19 cellular contexts compared by ENCODE assay signal in the genomic region with DNA sequence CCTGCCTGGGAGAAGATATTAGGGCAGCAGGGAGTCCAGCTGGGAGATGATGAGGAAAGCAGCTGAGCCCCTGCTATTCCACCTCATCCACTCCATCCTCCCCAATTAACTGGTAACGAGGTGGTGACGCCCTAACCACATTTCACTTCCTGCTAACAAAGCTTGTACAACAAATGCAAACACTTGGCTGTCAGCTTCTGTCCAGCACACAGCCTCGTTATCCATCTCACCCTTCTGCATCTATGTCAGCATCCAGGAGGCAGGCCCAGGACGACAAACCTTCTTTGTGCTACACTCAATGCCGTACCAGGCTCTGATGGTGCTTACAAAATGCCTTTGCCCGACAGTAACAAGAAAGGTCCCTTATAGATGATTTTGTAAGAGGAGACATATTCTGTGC.
DNase-seq lines count a peak whose midpoint lies in the region; ATAC-seq, FAIRE-seq and TF ChIP-seq lines count a peak whose summit lies in the region.
"Had no signal": no experiment of that assay in that cellular context is flagged by ENCODE, and none has a peak within 500 bp of the region (broad histone marks: within the 10 kb centered on the region; RNA-seq: fewer than 3 reads in every experiment).

No MANE protein-coding gene starts in this region.

- H3K4me3 ChIP-seq in dorsolateral prefrontal cortex (peak overlapping the region in 23 of 59 donors; percentile 1 to 35 (median 14)), HAP-1 (no peak overlapping the region), HepG2 (replicated peaks in 1 of 3; ENCODE audit: insufficient read depth in 1 of 3, low read depth in 2 of 3, low read length in 3 of 3) (no peak overlapping the region)
- H3K4me3 ChIP-seq: lung, skin epidermis had no signal

- intact Hi-C loops in dorsolateral prefrontal cortex (cut with DNase I) (no loop called here), HepG2 (cut with micrococcal nuclease; ENCODE audit: unreplicated experiment) (no loop called here)

- peak in 4 of 56 donors; percentile 8 to 26 (median 14) for TF ChIP-seq CTCF in dorsolateral prefrontal cortex (IDR thresholded peaks at IDR 0.05 in 54 of 56, conservative IDR thresholded peaks at IDR 0.05 in 2 of 56; ENCODE audit: low read depth in 1 of 56, partially characterized antibody in 56 of 56)
- TF ChIP-seq CTCF in HepG2 (CRISPR knock-in tag; IDR thresholded peaks at IDR 0.05), result no peak

- no peak overlapping the region for H2AFZ ChIP-seq in HepG2 (ENCODE audit: low read length)

- H3K36me3 ChIP-seq in HAP-1 (replicated peaks) (no peaks in the 10 kb centered on the region), HepG2 (replicated peaks in 1 of 2; ENCODE audit: control insufficient read depth in 1 of 2, insufficient read depth in 2 of 2, low read length in 2 of 2) (no peaks in the 10 kb centered on the region)

- no TSS peak for BruUV-seq in HepG2 (replicated peaks; lab: Mats Ljungman, UMichigan)

- H3K27ac ChIP-seq in dorsolateral prefrontal cortex (peak overlapping the region; percentile 76 to 99 (median 96)), HepG2 (ENCODE audit: extremely low read length, insufficient read depth, low read length) (no peak overlapping the region)
- H3K27ac ChIP-seq: skin epidermis had no signal

- no peaks in the 10 kb centered on the region for H3K79me2 ChIP-seq in HepG2 (ENCODE audit: insufficient read depth, low read length)

- POLR2A ChIA-PET in HepG2 (lab: Yijun Ruan, JAX), result no interaction called here

- TF ChIP-seq POLR2A in HepG2 (IDR thresholded peaks at IDR 0.05; ENCODE audit: insufficient read depth in 1 of 2, low read depth in 2 of 2, low read length in 2 of 2), result no peak

- CTCF ChIA-PET in HepG2 (lab: Yijun Ruan, JAX; ENCODE audit: low intra/inter-chr PET ratio, low total read pairs), result no interaction called here

- H3K9ac ChIP-seq in HepG2 (ENCODE audit: insufficient read depth, low read depth, low read length), result no peak overlapping the region

- H3K27me3 ChIP-seq in dorsolateral prefrontal cortex (no peaks in the 10 kb centered on the region), HAP-1 (ENCODE audit: low read depth) (peaks cover 11% of the 10 kb centered on the region; the same call in 1 of the 2 replicates), HepG2 (ENCODE audit: control insufficient read depth in 1 of 2, insufficient read depth in 2 of 2, low read length in 2 of 2) (peaks cover 0 to 11% of the 10 kb centered on the region in 2 experiments; a peak in 3 of 5 replicates)

- no peak for FAIRE-seq in HepG2 (lab: Jason Lieb, UNC)
- FAIRE-seq: bronchial epithelial cell had no signal

- H3K4me1 ChIP-seq in HAP-1, result no peaks in the 10 kb centered on the region
- no peaks in the 10 kb centered on the region for H3K4me1 ChIP-seq in HepG2 (ENCODE audit: insufficient read depth, low read length)

- H3K9me3 ChIP-seq in HAP-1 (no peaks in the 10 kb centered on the region), HepG2 (ENCODE audit: low read length) (no peaks in the 10 kb centered on the region)

- H4K20me1 ChIP-seq in HepG2 (ENCODE audit: insufficient read depth, low read length), result no peaks in the 10 kb centered on the region

- TF ChIP-seq RAD21 in HepG2 (CRISPR knock-in tag; IDR thresholded peaks at IDR 0.05), result no peak

- no peak for ATAC-seq in activated CD4-positive, CD25-positive, alpha-beta regulatory T cell treated with anti-CD3 and anti-CD28 coated beads, Interleukin-2, amount 50 U/mL, for 24 hours
- ATAC-seq in HepG2, result no peak
- ATAC-seq: effector memory CD8-positive, alpha-beta T cell; SK-N-SH treated with all-trans-retinoic acid at 6 μM for 48 hours had no signal

- no peak for TF ChIP-seq EP300 in HepG2 (IDR thresholded peaks at IDR 0.05; ENCODE audit: low read depth in 2 of 2, low read length in 2 of 2)
- no peak for TF ChIP-seq EP300 in HepG2 (CRISPR knock-in tag; IDR thresholded peaks at IDR 0.05; ENCODE audit: borderline replicate concordance)

- H3K4me2 ChIP-seq in HepG2 (ENCODE audit: low read depth, low read length), result no peak overlapping the region

- DNase-seq in NCI-H524 (lab: John Stamatoyannopoulos, UW), result peak; percentile 27 to 33
- DNase-seq in NCI-H524 treated with DMSO at 0.1 percent for 48 hours (lab: John Stamatoyannopoulos, UW), result no peak
- peak; percentile 65 for DNase-seq in NCI-H345 (lab: John Stamatoyannopoulos, UW)
- peak; percentile 22 to 88 (median 73) for DNase-seq in dorsolateral prefrontal cortex
- peak; percentile 73 for DNase-seq in retina
- DNase-seq in HAP-1 (ENCODE audit: low spot score in 2 of 2), result no peak
- no peak for DNase-seq in HepG2 (ENCODE audit: low spot score)
- DNase-seq: activated naive CD4-positive, alpha-beta T cell treated with Interleukin-2 at 50 U/mL for 16 hours; Calu3; effector memory CD8-positive, alpha-beta T cell; KBM-7; NCI-H187; OCI-M1; stimulated activated naive CD4-positive, alpha-beta T cell treated with Interleukin-2 at 50 U/mL for 16 hours had no signal

- 1% methylated on average over 6 of the region's 6 CpGs for WGBS in HepG2 (ENCODE audit: low lambda C conversion rate)

- in situ Hi-C loops in HAP-1 (cut with MboI; ENCODE audit: low sequenced_read_pairs) (no loop called here), HepG2 (cut with HindIII; ENCODE audit: extremely low pct_ligation_motif_present, low pct_unique_long_range_greater_than_20kb) (no loop called here)

TF ChIP-seq in HepG2, 621 proteins besides CTCF, POLR2A, EP300 and RAD21 (continues in another document):
- no peak for TF ChIP-seq PAWR (CRISPR knock-in tag; IDR thresholded peaks at IDR 0.05; ENCODE audit: borderline replicate concordance)
- no peak for TF ChIP-seq ZNF569 (CRISPR knock-in tag; IDR thresholded peaks at IDR 0.05; ENCODE audit: borderline replicate concordance)
- TF ChIP-seq REL (CRISPR knock-in tag; conservative IDR thresholded peaks at IDR 0.05), result no peak
- TF ChIP-seq ZNF670 (CRISPR knock-in tag; IDR thresholded peaks at IDR 0.05; ENCODE audit: borderline replicate concordance), result no peak
- TF ChIP-seq, protein P1, sequence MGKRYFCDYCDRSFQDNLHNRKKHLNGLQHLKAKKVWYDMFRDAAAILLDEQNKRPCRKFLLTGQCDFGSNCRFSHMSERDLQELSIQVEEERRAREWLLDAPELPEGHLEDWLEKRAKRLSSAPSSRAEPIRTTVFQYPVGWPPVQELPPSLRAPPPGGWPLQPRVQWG (CRISPR knock-in tag; IDR thresholded peaks at IDR 0.05; ENCODE audit: borderline replicate concordance, low read depth), result no peak
- no peak for TF ChIP-seq SMARCE1 (IDR thresholded peaks at IDR 0.05; ENCODE audit: borderline replicate concordance)
- TF ChIP-seq ZNF766 (CRISPR knock-in tag; IDR thresholded peaks at IDR 0.05; ENCODE audit: borderline replicate concordance), result no peak
- TF ChIP-seq SMC3 (IDR thresholded peaks at IDR 0.05; ENCODE audit: low read length), result no peak
- TF ChIP-seq GFI1 (CRISPR knock-in tag; IDR thresholded peaks at IDR 0.05; ENCODE audit: borderline replicate concordance), result no peak
- no peak for TF ChIP-seq YEATS4 (CRISPR knock-in tag; IDR thresholded peaks at IDR 0.05; ENCODE audit: borderline replicate concordance)
- no peak for TF ChIP-seq ZFX (CRISPR knock-in tag; IDR thresholded peaks at IDR 0.05; ENCODE audit: low read depth)
- no peak for TF ChIP-seq RBFOX2 (IDR thresholded peaks at IDR 0.05; ENCODE audit: low read depth, low read length)
- TF ChIP-seq, protein P2, sequence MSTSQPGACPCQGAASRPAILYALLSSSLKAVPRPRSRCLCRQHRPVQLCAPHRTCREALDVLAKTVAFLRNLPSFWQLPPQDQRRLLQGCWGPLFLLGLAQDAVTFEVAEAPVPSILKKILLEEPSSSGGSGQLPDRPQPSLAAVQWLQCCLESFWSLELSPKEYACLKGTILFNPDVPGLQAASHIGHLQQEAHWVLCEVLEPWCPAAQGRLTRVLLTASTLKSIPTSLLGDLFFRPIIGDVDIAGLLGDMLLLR (CRISPR knock-in tag; IDR thresholded peaks at IDR 0.05), result no peak
- TF ChIP-seq, protein P3, sequence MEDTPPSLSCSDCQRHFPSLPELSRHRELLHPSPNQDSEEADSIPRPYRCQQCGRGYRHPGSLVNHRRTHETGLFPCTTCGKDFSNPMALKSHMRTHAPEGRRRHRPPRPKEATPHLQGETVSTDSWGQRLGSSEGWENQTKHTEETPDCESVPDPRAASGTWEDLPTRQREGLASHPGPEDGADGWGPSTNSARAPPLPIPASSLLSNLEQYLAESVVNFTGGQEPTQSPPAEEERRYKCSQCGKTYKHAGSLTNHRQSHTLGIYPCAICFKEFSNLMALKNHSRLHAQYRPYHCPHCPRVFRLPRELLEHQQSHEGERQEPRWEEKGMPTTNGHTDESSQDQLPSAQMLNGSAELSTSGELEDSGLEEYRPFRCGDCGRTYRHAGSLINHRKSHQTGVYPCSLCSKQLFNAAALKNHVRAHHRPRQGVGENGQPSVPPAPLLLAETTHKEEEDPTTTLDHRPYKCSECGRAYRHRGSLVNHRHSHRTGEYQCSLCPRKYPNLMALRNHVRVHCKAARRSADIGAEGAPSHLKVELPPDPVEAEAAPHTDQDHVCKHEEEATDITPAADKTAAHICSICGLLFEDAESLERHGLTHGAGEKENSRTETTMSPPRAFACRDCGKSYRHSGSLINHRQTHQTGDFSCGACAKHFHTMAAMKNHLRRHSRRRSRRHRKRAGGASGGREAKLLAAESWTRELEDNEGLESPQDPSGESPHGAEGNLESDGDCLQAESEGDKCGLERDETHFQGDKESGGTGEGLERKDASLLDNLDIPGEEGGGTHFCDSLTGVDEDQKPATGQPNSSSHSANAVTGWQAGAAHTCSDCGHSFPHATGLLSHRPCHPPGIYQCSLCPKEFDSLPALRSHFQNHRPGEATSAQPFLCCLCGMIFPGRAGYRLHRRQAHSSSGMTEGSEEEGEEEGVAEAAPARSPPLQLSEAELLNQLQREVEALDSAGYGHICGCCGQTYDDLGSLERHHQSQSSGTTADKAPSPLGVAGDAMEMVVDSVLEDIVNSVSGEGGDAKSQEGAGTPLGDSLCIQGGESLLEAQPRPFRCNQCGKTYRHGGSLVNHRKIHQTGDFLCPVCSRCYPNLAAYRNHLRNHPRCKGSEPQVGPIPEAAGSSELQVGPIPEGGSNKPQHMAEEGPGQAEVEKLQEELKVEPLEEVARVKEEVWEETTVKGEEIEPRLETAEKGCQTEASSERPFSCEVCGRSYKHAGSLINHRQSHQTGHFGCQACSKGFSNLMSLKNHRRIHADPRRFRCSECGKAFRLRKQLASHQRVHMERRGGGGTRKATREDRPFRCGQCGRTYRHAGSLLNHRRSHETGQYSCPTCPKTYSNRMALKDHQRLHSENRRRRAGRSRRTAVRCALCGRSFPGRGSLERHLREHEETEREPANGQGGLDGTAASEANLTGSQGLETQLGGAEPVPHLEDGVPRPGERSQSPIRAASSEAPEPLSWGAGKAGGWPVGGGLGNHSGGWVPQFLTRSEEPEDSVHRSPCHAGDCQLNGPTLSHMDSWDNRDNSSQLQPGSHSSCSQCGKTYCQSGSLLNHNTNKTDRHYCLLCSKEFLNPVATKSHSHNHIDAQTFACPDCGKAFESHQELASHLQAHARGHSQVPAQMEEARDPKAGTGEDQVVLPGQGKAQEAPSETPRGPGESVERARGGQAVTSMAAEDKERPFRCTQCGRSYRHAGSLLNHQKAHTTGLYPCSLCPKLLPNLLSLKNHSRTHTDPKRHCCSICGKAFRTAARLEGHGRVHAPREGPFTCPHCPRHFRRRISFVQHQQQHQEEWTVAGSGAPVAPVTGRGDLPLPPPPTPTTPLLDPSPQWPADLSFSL (CRISPR knock-in tag; IDR thresholded peaks at IDR 0.05), result no peak

Comparison
In these comparisons a context has a peak if more than half of its experiments do, and no peak if none do; other contexts are left out.
1. DNase-seq: peak in NCI-H524 (2 of 2), NCI-H345 (single experiment), dorsolateral prefrontal cortex (10 of 10) and retina (single experiment); none in NCI-H524 treated with DMSO at 0.1 percent for 48 hours (single experiment), HAP-1 (0 of 2) and HepG2 (single experiment).